Comparison of ENCODE assay signal across 8 cellular contexts in the genomic region with DNA sequence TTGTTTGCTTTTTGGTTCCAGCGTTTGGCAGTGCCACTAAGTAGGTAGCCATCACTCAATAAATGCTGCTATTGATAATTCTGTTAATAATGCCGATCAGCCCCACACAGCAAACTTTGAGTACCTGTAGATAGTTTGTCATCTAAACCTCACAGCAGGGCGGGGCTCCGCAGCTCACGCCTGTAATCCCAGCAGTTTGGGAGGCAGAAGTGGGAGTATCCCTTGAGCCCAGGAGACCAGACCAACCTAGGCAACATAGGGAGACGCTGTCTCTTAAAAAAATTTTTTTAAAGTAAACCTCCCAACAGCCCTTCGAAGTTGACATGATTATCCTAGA. TPM values are rescaled to one million over a fixed set of nuclear protein-coding genes. Genes with fewer than 3 reads are reported as not detected.
DNase-seq lines count a peak whose midpoint lies in the region; ATAC-seq and TF ChIP-seq lines count a peak whose summit lies in the region.

No MANE protein-coding gene starts in this region.

- no peaks in the 10 kb centered on the region for H3K9me3 ChIP-seq in muscle layer of colon (ENCODE audit: low read length)

- no peaks in the 10 kb centered on the region for H3K9me3 Mint-ChIP-seq in stimulated activated naive CD8-positive, alpha-beta T cell treated with anti-CD3 and anti-CD28 coated beads, Interleukin-15, Interleukin-2, amounts not matched to agents 100 ng/mL and 50 ng/mL, for 24 hours
- H3K9me3 Mint-ChIP-seq in brain = peaks cover 0 to 5% (median 0%) of the 10 kb centered on the region in 5 experiments

- no peak for TF ChIP-seq CTCF in brain (conservative IDR thresholded peaks at IDR 0.05)

- H3K27ac ChIP-seq in muscle layer of colon (ENCODE audit: low read depth, low read length) = no peak overlapping the region

- H3K4me3 Mint-ChIP-seq in stimulated activated naive CD8-positive, alpha-beta T cell treated with anti-CD3 and anti-CD28 coated beads, Interleukin-15, Interleukin-2, amounts not matched to agents 100 ng/mL and 50 ng/mL, for 24 hours = peak overlapping the region; percentile 96
- H3K4me3 Mint-ChIP-seq in brain = peak overlapping the region; percentile 94 to 100 (median 100)

- H3K36me3 ChIP-seq in muscle layer of colon (ENCODE audit: insufficient read depth, low read length) = no peaks in the 10 kb centered on the region

- H3K27ac Mint-ChIP-seq in stimulated activated naive CD8-positive, alpha-beta T cell treated with anti-CD3 and anti-CD28 coated beads, Interleukin-15, Interleukin-2, amounts not matched to agents 100 ng/mL and 50 ng/mL, for 24 hours = peak overlapping the region; percentile 62
- peak overlapping the region; percentile 85 to 99 (median 89) for H3K27ac Mint-ChIP-seq in brain

- no peak for DNase-seq in stimulated activated naive CD8-positive, alpha-beta T cell treated with anti-CD3 and anti-CD28 coated beads, Interleukin-15, Interleukin-2, amounts not matched to agents 100 U/mL and 50 U/mL, for 24 hours
- DNase-seq in GM19240 (ENCODE audit: insufficient read length, low spot score) (no peak), foreskin melanocyte (no peak)
- no peak for DNase-seq in stimulated activated CD4-positive, alpha-beta T cell treated with anti-CD3 and anti-CD28 coated beads, Interleukin-2, amount 100 ng/mL, for 48 hours

- peak overlapping the region; percentile 81 to 95 for H3K4me3 ChIP-seq in muscle layer of colon (ENCODE audit: low read depth in 1 of 2, low read length in 2 of 2)

- peaks cover 53% of the 10 kb centered on the region for H3K4me1 Mint-ChIP-seq in stimulated activated naive CD8-positive, alpha-beta T cell treated with anti-CD3 and anti-CD28 coated beads, Interleukin-15, Interleukin-2, amounts not matched to agents 100 ng/mL and 50 ng/mL, for 24 hours (ENCODE audit: low read depth)
- H3K4me1 Mint-ChIP-seq in brain = peaks cover 60% of the 10 kb centered on the region

- peaks cover 28% of the 10 kb centered on the region for H3K36me3 Mint-ChIP-seq in stimulated activated naive CD8-positive, alpha-beta T cell treated with anti-CD3 and anti-CD28 coated beads, Interleukin-15, Interleukin-2, amounts not matched to agents 100 ng/mL and 50 ng/mL, for 24 hours (ENCODE audit: low read depth)
- peaks cover 10% of the 10 kb centered on the region for H3K36me3 Mint-ChIP-seq in brain

- H3K9ac ChIP-seq in muscle layer of colon (ENCODE audit: low read length) = no peak overlapping the region

- no peaks in the 10 kb centered on the region for H3K27me3 ChIP-seq in muscle layer of colon (ENCODE audit: control insufficient read depth in 1 of 2, insufficient read depth in 2 of 2, low read length in 2 of 2)

- H3K4me1 ChIP-seq in muscle layer of colon (ENCODE audit: insufficient read depth, low read length) = peaks cover 32% of the 10 kb centered on the region

- no peaks in the 10 kb centered on the region for H3K27me3 Mint-ChIP-seq in stimulated activated naive CD8-positive, alpha-beta T cell treated with anti-CD3 and anti-CD28 coated beads, Interleukin-15, Interleukin-2, amounts not matched to agents 100 ng/mL and 50 ng/mL, for 24 hours
- peaks cover 11% of the 10 kb centered on the region for H3K27me3 Mint-ChIP-seq in brain

- no peak for ATAC-seq in stimulated activated naive CD8-positive, alpha-beta T cell treated with anti-CD3 and anti-CD28 coated beads, Interleukin-15, Interleukin-2, amounts not matched to agents 100 U/mL and 50 U/mL, for 24 hours
- ATAC-seq in HG02571 (IDR thresholded peaks at IDR 0.05; ENCODE audit: unreplicated experiment) = no peak

RNA-seq across cellular contexts. Expression of gene BFAR, which starts 1.6 kb away (rescaled TPM):
- polyA plus RNA-seq in brain (ENCODE audit: insufficient read depth, low read depth, low replicate concordance) = 41.5 TPM

RNA-seq across cellular contexts. Expression of gene PARN, which starts 4.3 kb away (rescaled TPM):
- 28.7 TPM for polyA plus RNA-seq in brain (ENCODE audit: insufficient read depth, low read depth, low replicate concordance)

RNA-seq across cellular contexts. Expression of gene PLA2G10, which starts 59.8 kb away (rescaled TPM):
- polyA plus RNA-seq in brain (ENCODE audit: insufficient read depth, low read depth, low replicate concordance) = not detected
